Comparison of ENCODE assay signal across 8 cellular contexts in genomic region chr2:218259099-218259921, GRCh38. TPM values are rescaled to one million over a fixed set of nuclear protein-coding genes. Genes with fewer than 3 reads are reported as not detected.
DNase-seq lines count a peak whose midpoint lies in the region; ATAC-seq and TF ChIP-seq lines count a peak whose summit lies in the region.

No MANE protein-coding gene starts in this region.

- POLR2A ChIA-PET in activated CD8-positive, alpha-beta T cell treated with anti-CD3 and anti-CD28 coated beads, Interleukin-2, amount 10 ng/mL, durations not matched to agents 7 days and 5 days (lab: Charles Lee) = interaction anchor here (0.6 kb wide), 1 partner anchor 366 kb away, joined by 4 read pairs; no protein-coding TSS in a partner anchor
- POLR2A ChIA-PET in OCI-LY7 (lab: Charles Lee) = interaction anchor here (0.5 to 0.9 kb wide), 3 partner anchors 11 to 477 kb away, joined by 3 to 4 read pairs (median 4); partner anchors contain the start of genes AAMP and PNKD

- no TSS peak for BruUV-seq in OCI-LY7 (replicated peaks; lab: Mats Ljungman, UMichigan)

- ATAC-seq in activated CD8-positive, alpha-beta T cell treated with anti-CD3 and anti-CD28 coated beads, Interleukin-2, amount 10 ng/mL, durations not matched to agents 7 days and 5 days = no peak
- ATAC-seq in left cardiac atrium = peak; percentile 77 to 79
- peak; percentile 74 for ATAC-seq in sciatic nerve
- no peak for ATAC-seq in HG03439 (IDR thresholded peaks at IDR 0.05; ENCODE audit: unreplicated experiment)
- ATAC-seq in GM18909 (IDR thresholded peaks at IDR 0.05; ENCODE audit: poor library complexity, unreplicated experiment) = no peak

- H3K4me1 ChIP-seq in GM23248 (ENCODE audit: insufficient read depth) = peaks cover 18% of the 10 kb centered on the region
- peaks cover 46% of the 10 kb centered on the region for H3K4me1 ChIP-seq in OCI-LY7 (ENCODE audit: insufficient read depth, low read length, poor library complexity, severe bottlenecking)

- H3K36me3 ChIP-seq in GM23248 (ENCODE audit: low read depth) (peaks cover 20% of the 10 kb centered on the region), OCI-LY7 (ENCODE audit: insufficient read depth, low read length) (peaks cover 31% of the 10 kb centered on the region)

- no peaks in the 10 kb centered on the region for H3K9me3 Mint-ChIP-seq in activated CD8-positive, alpha-beta T cell treated with anti-CD3 and anti-CD28 coated beads, Interleukin-2, amount 10 ng/mL, durations not matched to agents 7 days and 5 days (ENCODE audit: insufficient read depth)

- H3K27ac Mint-ChIP-seq in activated CD8-positive, alpha-beta T cell treated with anti-CD3 and anti-CD28 coated beads, Interleukin-2, amount 10 ng/mL, durations not matched to agents 7 days and 5 days = peak overlapping the region; percentile 47

- no peaks in the 10 kb centered on the region for H3K27me3 ChIP-seq in GM23248 (replicated peaks; ENCODE audit: insufficient read depth)

- H3K4me2 ChIP-seq in GM23248 (ENCODE audit: unreplicated experiment) (no peak overlapping the region), OCI-LY7 (ENCODE audit: low read length) (no peak overlapping the region)

- no peaks in the 10 kb centered on the region for H3K9me3 ChIP-seq in GM23248 (ENCODE audit: low read depth)
- H3K9me3 ChIP-seq in OCI-LY7 (ENCODE audit: low read length) = no peaks in the 10 kb centered on the region

- H3K4me1 Mint-ChIP-seq in activated CD8-positive, alpha-beta T cell treated with anti-CD3 and anti-CD28 coated beads, Interleukin-2, amount 10 ng/mL, durations not matched to agents 7 days and 5 days (ENCODE audit: low read depth) = peaks cover 30% of the 10 kb centered on the region

- DNase-seq in GM23248 (peak; percentile 93), left cardiac atrium (peak; percentile 79), sciatic nerve (ENCODE audit: low spot score) (no peak), NCI-H446 (lab: John Stamatoyannopoulos, UW) (no peak), OCI-LY7 (ENCODE audit: low spot score) (no peak)
- no peak for DNase-seq in activated CD8-positive, alpha-beta T cell treated with anti-CD3 and anti-CD28 coated beads, Interleukin-2, amount 10 ng/mL, durations not matched to agents 7 days and 5 days

- H3K27me3 Mint-ChIP-seq in activated CD8-positive, alpha-beta T cell treated with anti-CD3 and anti-CD28 coated beads, Interleukin-2, amount 10 ng/mL, durations not matched to agents 7 days and 5 days (ENCODE audit: low read depth) = no peaks in the 10 kb centered on the region

- H3K4me3 ChIP-seq in GM23248 (no peak overlapping the region), OCI-LY7 (ENCODE audit: low read depth, low read length, poor library complexity, severe bottlenecking) (no peak overlapping the region)

- 11 to 13% methylated on average over 15 of the region's 15 CpGs for WGBS in GM23248 (ENCODE audit: low coverage in 1 of 2, low lambda C conversion rate in 2 of 2, missing lambda C conversion rate in 2 of 2), 2 experiments

- no peak overlapping the region for H3K4me3 Mint-ChIP-seq in activated CD8-positive, alpha-beta T cell treated with anti-CD3 and anti-CD28 coated beads, Interleukin-2, amount 10 ng/mL, durations not matched to agents 7 days and 5 days

- intact Hi-C loops in left cardiac atrium (cut with DNase I) (loop anchor here in 1 of 2 donors (5.0 kb wide), 1 partner anchor 72 kb away; no protein-coding TSS in a partner anchor), sciatic nerve (cut with DNase I) (no loop called here), OCI-LY7 (cut with micrococcal nuclease; ENCODE audit: unreplicated experiment) (no loop called here)

- peak overlapping the region; percentile 82 for H3K27ac ChIP-seq in GM23248
- H3K27ac ChIP-seq in OCI-LY7 (ENCODE audit: low read depth, low read length, poor library complexity, severe bottlenecking) = no peak overlapping the region

- no peaks in the 10 kb centered on the region for H3K79me2 ChIP-seq in GM23248 (ENCODE audit: insufficient read depth)
- no peaks in the 10 kb centered on the region for H3K79me2 ChIP-seq in OCI-LY7 (ENCODE audit: insufficient read depth, low read depth, low read length)

- H3K9ac ChIP-seq in GM23248 = peak overlapping the region; percentile 64

- in situ Hi-C loops in GM23248 (cut with MboI) = no loop called here

- H3K9me2 ChIP-seq in GM23248 (ENCODE audit: insufficient read depth) (no peaks in the 10 kb centered on the region), OCI-LY7 (ENCODE audit: insufficient read depth, low read length) (no peaks in the 10 kb centered on the region)

- peaks cover 58% of the 10 kb centered on the region for H3F3A ChIP-seq in GM23248 (ENCODE audit: insufficient read depth)

- CTCF ChIA-PET in activated CD8-positive, alpha-beta T cell treated with anti-CD3 and anti-CD28 coated beads, Interleukin-2, amount 10 ng/mL, durations not matched to agents 7 days and 5 days (lab: Charles Lee) = interaction anchor here (0.8 to 2.9 kb wide), 3 partner anchors 11 to 33 kb away, joined by 3 to 43 read pairs (median 4); partner anchors contain the start of genes AAMP and PNKD
- CTCF ChIA-PET in OCI-LY7 (lab: Charles Lee; ENCODE audit: unreplicated experiment) = interaction anchor here (0.5 kb wide), 1 partner anchor 618 kb away, joined by 3 read pairs; no protein-coding TSS in a partner anchor

- H4K20me1 ChIP-seq in GM23248 (ENCODE audit: insufficient read depth) (no peaks in the 10 kb centered on the region), OCI-LY7 (ENCODE audit: insufficient read depth, low read length) (no peaks in the 10 kb centered on the region)

- peaks cover 36% of the 10 kb centered on the region for H3K36me3 Mint-ChIP-seq in activated CD8-positive, alpha-beta T cell treated with anti-CD3 and anti-CD28 coated beads, Interleukin-2, amount 10 ng/mL, durations not matched to agents 7 days and 5 days (ENCODE audit: low read depth)

- H2AFZ ChIP-seq in GM23248 (peak overlapping the region; percentile 65), OCI-LY7 (ENCODE audit: low read length) (no peak overlapping the region)

- TF ChIP-seq CTCF in OCI-LY7 (conservative IDR thresholded peaks at IDR 0.05; ENCODE audit: low read length) = no peak

RNA-seq across cellular contexts. Expression of gene GPBAR1, which starts 1.5 kb away (rescaled TPM):
- total RNA-seq in GM23248 (2014; rRNA removed; shearing (Covaris generic)) = not detected in 2 replicates
- 0.14 TPM in 1 of 2 replicates, not detected in the other for polyA plus RNA-seq in GM23248 (2016; fragmentation: Nextera tagmentation; extraction: Ambion mirVana)
- under 1 TPM; 0.97 TPM for total RNA-seq in activated CD8-positive, alpha-beta T cell treated with anti-CD3 and anti-CD28 coated beads, Interleukin-2, amount 10 ng/mL, durations not matched to agents 7 days and 5 days
- total RNA-seq in left cardiac atrium (1 to 10 TPM; 5.7 to 6.6 TPM), sciatic nerve (0.94 TPM), OCI-LY7 (2022) (0.40 and 0.44 TPM in 2 replicates)
- total RNA-seq in OCI-LY7 (2014; rRNA removed; shearing (Covaris generic)) = 0.22 TPM in 1 of 2 replicates, not detected in the other

RNA-seq across cellular contexts. Expression of gene AAMP, which starts 10.6 kb away (rescaled TPM):
- total RNA-seq in GM23248 (2014; rRNA removed; shearing (Covaris generic)) = 117 and 191 TPM in 2 replicates
- polyA plus RNA-seq in GM23248 (2016; fragmentation: Nextera tagmentation; extraction: Ambion mirVana) = 112 and 114 TPM in 2 replicates
- 10 to 100 TPM; 52.6 to 56.2 TPM for total RNA-seq in activated CD8-positive, alpha-beta T cell treated with anti-CD3 and anti-CD28 coated beads, Interleukin-2, amount 10 ng/mL, durations not matched to agents 7 days and 5 days
- total RNA-seq in left cardiac atrium = 10 to 100 TPM; 49.0 to 52.5 TPM
- 59.9 TPM for total RNA-seq in sciatic nerve
- total RNA-seq in OCI-LY7 (2014; rRNA removed; shearing (Covaris generic)) = 97.0 and 136 TPM in 2 replicates
- 59.7 and 68.7 TPM in 2 replicates for total RNA-seq in OCI-LY7 (2022)

RNA-seq across cellular contexts. Expression of gene PNKD, which starts 11.0 kb away (rescaled TPM):
- 22.8 and 28.6 TPM in 2 replicates for total RNA-seq in GM23248 (2014; rRNA removed; shearing (Covaris generic))
- polyA plus RNA-seq in GM23248 (2016; fragmentation: Nextera tagmentation; extraction: Ambion mirVana) = 79.3 and 82.7 TPM in 2 replicates
- total RNA-seq in activated CD8-positive, alpha-beta T cell treated with anti-CD3 and anti-CD28 coated beads, Interleukin-2, amount 10 ng/mL, durations not matched to agents 7 days and 5 days = 10 to 100 TPM; 36.7 to 37.6 TPM
- 10 to 100 TPM; 62.4 to 68.5 TPM for total RNA-seq in left cardiac atrium
- 56.3 TPM for total RNA-seq in sciatic nerve
- 65.9 and 66.3 TPM in 2 replicates for total RNA-seq in OCI-LY7 (2014; rRNA removed; shearing (Covaris generic))
- total RNA-seq in OCI-LY7 (2022) = 62.2 and 74.5 TPM in 2 replicates

RNA-seq across cellular contexts. Expression of gene TMBIM1, which starts 33.0 kb away (rescaled TPM):
- 178 and 214 TPM in 2 replicates for total RNA-seq in GM23248 (2014; rRNA removed; shearing (Covaris generic))
- polyA plus RNA-seq in GM23248 (2016; fragmentation: Nextera tagmentation; extraction: Ambion mirVana) = 164 and 166 TPM in 2 replicates
- 10 to 100 TPM; 52.9 to 58.9 TPM for total RNA-seq in activated CD8-positive, alpha-beta T cell treated with anti-CD3 and anti-CD28 coated beads, Interleukin-2, amount 10 ng/mL, durations not matched to agents 7 days and 5 days
- total RNA-seq in left cardiac atrium = 100 to 1,000 TPM; 156 to 166 TPM
- total RNA-seq in sciatic nerve = 211 TPM
- 18.9 and 30.3 TPM in 2 replicates for total RNA-seq in OCI-LY7 (2014; rRNA removed; shearing (Covaris generic))
- total RNA-seq in OCI-LY7 (2022) = 26.9 and 27.6 TPM in 2 replicates

RNA-seq across cellular contexts. Expression of gene ARPC2, which starts 42.3 kb away (rescaled TPM):
- total RNA-seq in GM23248 (2014; rRNA removed; shearing (Covaris generic)) = 568 and 644 TPM in 2 replicates
- polyA plus RNA-seq in GM23248 (2016; fragmentation: Nextera tagmentation; extraction: Ambion mirVana) = 837 and 851 TPM in 2 replicates
- total RNA-seq in activated CD8-positive, alpha-beta T cell treated with anti-CD3 and anti-CD28 coated beads, Interleukin-2, amount 10 ng/mL, durations not matched to agents 7 days and 5 days = 100 to 1,000 TPM; 821 to 844 TPM
- total RNA-seq in left cardiac atrium (100 to 1,000 TPM; 144 to 167 TPM), sciatic nerve (243 TPM), OCI-LY7 (2022) (512 and 545 TPM in 2 replicates)
- 257 and 264 TPM in 2 replicates for total RNA-seq in OCI-LY7 (2014; rRNA removed; shearing (Covaris generic))

Comparison
In these comparisons a context has a peak if more than half of its experiments do, and no peak if none do; other contexts are left out.
1. DNase-seq: peak in GM23248 (single experiment) and left cardiac atrium (single experiment); none in activated CD8-positive, alpha-beta T cell treated with anti-CD3 and anti-CD28 coated beads, Interleukin-2, amount 10 ng/mL, durations not matched to agents 7 days and 5 days (single experiment), sciatic nerve (single experiment), NCI-H446 (0 of 2) and OCI-LY7 (single experiment).
2. ATAC-seq: peak in left cardiac atrium (2 of 2) and sciatic nerve (single experiment); none in activated CD8-positive, alpha-beta T cell treated with anti-CD3 and anti-CD28 coated beads, Interleukin-2, amount 10 ng/mL, durations not matched to agents 7 days and 5 days (single experiment), HG03439 (single experiment) and GM18909 (single experiment).